ENCODE assay signal across 8 cellular contexts in the genomic region with DNA sequence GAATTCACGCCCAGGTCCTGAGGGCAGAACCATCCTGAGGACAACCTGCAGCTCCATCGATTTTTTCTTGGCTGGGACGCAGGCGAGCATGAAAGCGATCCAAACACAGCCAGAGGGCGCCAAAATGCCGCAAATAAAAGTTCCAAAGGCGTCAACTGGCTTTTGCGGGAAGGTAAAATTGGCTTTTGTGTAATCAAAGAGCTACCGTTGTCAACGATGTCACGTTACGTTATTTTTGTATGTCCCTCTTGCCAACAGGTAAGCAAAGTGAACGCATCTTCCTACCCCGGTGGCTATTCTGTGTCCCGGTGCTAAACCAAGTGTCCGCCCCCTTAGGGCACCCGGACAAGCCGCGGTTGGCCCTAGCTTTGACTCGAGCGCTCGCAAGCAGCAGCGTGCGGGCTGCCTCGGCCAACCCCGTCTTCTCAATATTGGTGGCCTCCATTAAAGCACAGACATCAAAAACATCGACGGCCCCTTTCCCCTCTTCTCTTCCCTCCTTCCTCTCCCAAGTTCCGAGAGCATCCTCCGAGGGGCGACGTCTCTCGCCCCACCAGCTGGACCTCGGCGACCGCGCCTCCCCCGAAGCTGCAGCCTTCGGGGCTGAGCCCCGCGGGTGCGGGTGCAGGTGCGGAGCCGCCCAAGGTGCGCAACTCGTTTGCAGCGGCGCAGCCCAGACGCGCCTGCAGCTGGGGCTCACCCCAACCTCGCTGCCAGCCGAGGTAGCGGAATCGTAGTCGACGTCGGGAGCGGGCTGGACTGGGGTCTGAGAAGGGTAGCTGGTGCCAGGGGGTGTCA. TPM values are rescaled to one million over a fixed set of nuclear protein-coding genes. Genes with fewer than 3 reads are reported as not detected.
DNase-seq lines count a peak whose midpoint lies in the region; ATAC-seq and TF ChIP-seq lines count a peak whose summit lies in the region.

No MANE protein-coding gene starts in this region.

- peak overlapping the region; percentile 81 for H3K4me3 ChIP-seq in HUES64 (ENCODE audit: low read length)

- WGBS in HUES64 = under 1% methylated on average over 59 of the region's 59 CpGs

- H3K36me3 Mint-ChIP-seq in activated T-helper 17 cell treated with anti-CD3 and anti-CD28 coated beads, Interleukin-2, amount 50 U/mL, for 72 hours (ENCODE audit: low read depth) = no peaks in the 10 kb centered on the region
- no peaks in the 10 kb centered on the region for H3K36me3 Mint-ChIP-seq in natural killer cell
- H3K36me3 Mint-ChIP-seq in type B pancreatic cell = peaks cover 19% of the 10 kb centered on the region

- H3K27me3 ChIP-seq in HUES64 (ENCODE audit: insufficient read depth, low read length) (no peaks in the 10 kb centered on the region), foreskin keratinocyte (peaks cover 3% of the 10 kb centered on the region)

- peak overlapping the region; percentile 45 for H3K4me3 Mint-ChIP-seq in activated T-helper 17 cell treated with anti-CD3 and anti-CD28 coated beads, Interleukin-2, amount 50 U/mL, for 72 hours
- H3K4me3 Mint-ChIP-seq in natural killer cell = peak overlapping the region; percentile 74
- H3K4me3 Mint-ChIP-seq in type B pancreatic cell = peak overlapping the region; percentile 96

- H3K9ac ChIP-seq in HUES64 (ENCODE audit: low read depth, low read length) = peak overlapping the region; percentile 52

- H3K27me3 Mint-ChIP-seq in activated T-helper 17 cell treated with anti-CD3 and anti-CD28 coated beads, Interleukin-2, amount 50 U/mL, for 72 hours = peaks cover 30% of the 10 kb centered on the region
- H3K27me3 Mint-ChIP-seq in natural killer cell (ENCODE audit: low read depth in 2 of 2) (peaks cover 17 to 20% of the 10 kb centered on the region in 2 donors), type B pancreatic cell (no peaks in the 10 kb centered on the region)

- TF ChIP-seq CTCF in foreskin keratinocyte (conservative IDR thresholded peaks at IDR 0.05) = peak; percentile 91
- TF ChIP-seq CTCF in natural killer cell (IDR thresholded peaks at IDR 0.05) = no peak
- TF ChIP-seq CTCF in type B pancreatic cell (conservative IDR thresholded peaks at IDR 0.05) = peak; percentile 89

- H3K4me1 Mint-ChIP-seq in activated T-helper 17 cell treated with anti-CD3 and anti-CD28 coated beads, Interleukin-2, amount 50 U/mL, for 72 hours = peaks cover 4% of the 10 kb centered on the region
- peaks cover 0 to 18% of the 10 kb centered on the region in 2 donors for H3K4me1 Mint-ChIP-seq in natural killer cell
- peaks cover 31% of the 10 kb centered on the region for H3K4me1 Mint-ChIP-seq in type B pancreatic cell (ENCODE audit: unreplicated experiment)

- H3K27ac Mint-ChIP-seq in activated T-helper 17 cell treated with anti-CD3 and anti-CD28 coated beads, Interleukin-2, amount 50 U/mL, for 72 hours = no peak overlapping the region
- H3K27ac Mint-ChIP-seq in natural killer cell (peak overlapping the region in 1 of 2 donors; percentile 36), type B pancreatic cell (peak overlapping the region; percentile 89)

- H3K9me3 ChIP-seq in HUES64 (ENCODE audit: insufficient read depth, low read depth, low read length) = no peaks in the 10 kb centered on the region

- H3K9me3 Mint-ChIP-seq in activated T-helper 17 cell treated with anti-CD3 and anti-CD28 coated beads, Interleukin-2, amount 50 U/mL, for 72 hours = no peaks in the 10 kb centered on the region
- H3K9me3 Mint-ChIP-seq in natural killer cell (no peaks in the 10 kb centered on the region), type B pancreatic cell (no peaks in the 10 kb centered on the region)

- peaks cover 57% of the 10 kb centered on the region for H3K4me1 ChIP-seq in HUES64 (ENCODE audit: insufficient read depth, low read length)
- H3K4me1 ChIP-seq in foreskin keratinocyte = peaks cover 22% of the 10 kb centered on the region

- H3K27ac ChIP-seq in HUES64 (ENCODE audit: low read depth, low read length) (0 out of 2 replicates have a peak overlapping the region, but pooled peaks have one; percentile 43), foreskin keratinocyte (no peak overlapping the region)

- intact Hi-C loops in natural killer cell (cut with micrococcal nuclease) = no loop called here

- peak; percentile 35 for ATAC-seq in GM21619 (IDR thresholded peaks at IDR 0.05; ENCODE audit: unreplicated experiment)
- peak; percentile 29 for ATAC-seq in activated T-helper 17 cell treated with anti-CD3 and anti-CD28 coated beads, Interleukin-2, amount 50 U/mL, for 72 hours (replicated peaks)
- peak; percentile 61 for ATAC-seq in foreskin keratinocyte
- ATAC-seq in natural killer cell = peak in 2 of 3 donors; percentile 41 to 53

- DNase-seq in EH (ENCODE audit: low read depth) (peak; percentile 78), NOMO-1 treated with DMSO at 0.1 percent for 48 hours (lab: John Stamatoyannopoulos, UW; ENCODE audit: unreplicated experiment) (peak; percentile 97), foreskin keratinocyte (peak; percentile 68 to 85), natural killer cell (no peak), type B pancreatic cell (ENCODE audit: extremely low spot score, unreplicated experiment) (peak; percentile 86)

- H3K36me3 ChIP-seq in HUES64 (ENCODE audit: insufficient read depth, low read length) = peaks cover 3% of the 10 kb centered on the region; the same call in 1 of the 2 replicates

RNA-seq across cellular contexts. Expression of a gene that starts 1.1 kb away (rescaled TPM):
- 118 TPM for polyA plus RNA-seq in HUES64 (2013, experiment 1 of 2)
- polyA plus RNA-seq in HUES64 (2013, experiment 2 of 2) = 134 TPM
- total RNA-seq in activated T-helper 17 cell treated with anti-CD3 and anti-CD28 coated beads, Interleukin-2, amount 50 U/mL, for 72 hours = 1 to 10 TPM in 1 of 2 donors, under 1 TPM in 1; 0.48 to 1.3 TPM
- total RNA-seq in foreskin keratinocyte (83.8 and 106 TPM in 2 replicates), natural killer cell (10 to 100 TPM in 1 of 3 donors, 1 to 10 TPM in 2; 1.3 to 10.7 (median 2.5) TPM), type B pancreatic cell (ENCODE audit: low replicate concordance) (131 and 197 TPM in 2 replicates)
- polyA plus RNA-seq in foreskin keratinocyte = 106 and 127 TPM in 2 replicates

Comparison
In these comparisons a context has a peak if more than half of its experiments do, and no peak if none do; other contexts are left out.
1. H3K4me3 Mint-ChIP-seq: peak in every context shown above with its lines; median percentile 96 in type B pancreatic cell; 74 in natural killer cell; 45 in activated T-helper 17 cell treated with anti-CD3 and anti-CD28 coated beads, Interleukin-2, amount 50 U/mL, for 72 hours.